Comparison of ENCODE assay signal across 8 cellular contexts in genomic region chr15:56732881-56733130, GRCh38. TPM values are rescaled to one million over a fixed set of nuclear protein-coding genes. Genes with fewer than 3 reads are reported as not detected.
DNase-seq lines count a peak whose midpoint lies in the region; ATAC-seq and TF ChIP-seq lines count a peak whose summit lies in the region.

No MANE protein-coding gene starts in this region.

- WGBS in body of pancreas, 2 donors: 0% methylated on average over 8 of the region's 8 CpGs
- WGBS in mesenchymal stem cell: 2% methylated on average over 8 of the region's 8 CpGs

- H3K18ac ChIP-seq in mesenchymal stem cell (ENCODE audit: low read depth in 1 of 2, low read length in 2 of 2): peak overlapping the region; percentile 92 to 99

- TF ChIP-seq POLR2A in body of pancreas (IDR thresholded peaks at IDR 0.05) (no peak), vagina (IDR thresholded peaks at IDR 0.05) (no peak)

- H3K4me2 ChIP-seq in BLaER1 treated with 17β-estradiol and CSF1 and Interleukin-3, amounts not matched to agents 10 nM and 100 nM: peak overlapping the region; percentile 76 to 92 (median 87)
- peak overlapping the region; percentile 20 for H3K4me2 ChIP-seq in mesenchymal stem cell (ENCODE audit: low read length, poor library complexity, severe bottlenecking)

- H4K8ac ChIP-seq in mesenchymal stem cell (ENCODE audit: low read length): peak overlapping the region; percentile 94

- H2BK120ac ChIP-seq in mesenchymal stem cell (ENCODE audit: low read depth, low read length): peak overlapping the region; percentile 65

- peak overlapping the region in 1 of 2 experiments; percentile 99 for H3K14ac ChIP-seq in mesenchymal stem cell (ENCODE audit: low read length in 2 of 2)

- H2BK5ac ChIP-seq in mesenchymal stem cell (ENCODE audit: low read depth, low read length, poor library complexity, severe bottlenecking): peak overlapping the region; percentile 84

- peak overlapping the region; percentile 32 to 52 for H2BK12ac ChIP-seq in mesenchymal stem cell (ENCODE audit: low read length in 2 of 2)

- peaks cover 0 to 7% (median 0%) of the 10 kb centered on the region in 11 experiments; a peak in 5 of 22 replicates for H3K36me3 ChIP-seq in BLaER1 treated with 17β-estradiol and CSF1 and Interleukin-3, amounts not matched to agents 10 nM and 100 nM
- H3K36me3 ChIP-seq in body of pancreas (replicated peaks in 1 of 2; ENCODE audit: insufficient read depth in 1 of 2, low read depth in 2 of 2) (no peaks in the 10 kb centered on the region), mesenchymal stem cell (ENCODE audit: control insufficient read depth in 1 of 2, insufficient read depth in 2 of 2, low read depth in 1 of 2, low read length in 2 of 2) (peaks cover 3 to 12% of the 10 kb centered on the region in 2 experiments), vagina (no peaks in the 10 kb centered on the region)

- peaks cover 2% of the 10 kb centered on the region for H3K79me1 ChIP-seq in mesenchymal stem cell (replicated peaks; ENCODE audit: low read length, poor library complexity, severe bottlenecking)

- H3K27ac ChIP-seq in BLaER1 treated with 17β-estradiol and CSF1 and Interleukin-3, amounts not matched to agents 10 nM and 100 nM: peak overlapping the region; percentile 87 to 92 (median 90)
- peak overlapping the region; percentile 93 to 100 (median 96) for H3K27ac ChIP-seq in body of pancreas
- H3K27ac ChIP-seq in mesenchymal stem cell (ENCODE audit: low read length, poor library complexity, severe bottlenecking): peak overlapping the region; percentile 95
- H3K27ac ChIP-seq in vagina: peak overlapping the region; percentile 95

- H3K4me3 ChIP-seq in BLaER1 treated with 17β-estradiol and CSF1 and Interleukin-3, amounts not matched to agents 10 nM and 100 nM: peak overlapping the region; percentile 52 to 75 (median 66)
- H3K4me3 ChIP-seq in body of pancreas (peak overlapping the region; percentile 45 to 57), mesenchymal stem cell (ENCODE audit: insufficient read depth in 1 of 2, low read depth in 1 of 2, low read length in 2 of 2) (peak overlapping the region; percentile 80 to 88), vagina (peak overlapping the region; percentile 61 to 86)

- TF ChIP-seq CTCF in body of pancreas (IDR thresholded peaks at IDR 0.05) (no peak), vagina (IDR thresholded peaks at IDR 0.05) (no peak)

- H2AFZ ChIP-seq in mesenchymal stem cell (ENCODE audit: low read depth, low read length): peak overlapping the region; percentile 78

- DNase-seq in HS-5 (ENCODE audit: low read depth) (peak; percentile 44), body of pancreas (no peak), mesenchymal stem cell (no peak), vagina (ENCODE audit: extremely low spot score in 2 of 2) (no peak), DMS79 treated with DMSO at 0.1 percent for 48 hours (lab: John Stamatoyannopoulos, UW) (no peak)

- intact Hi-C loops in body of pancreas (cut with DNase I) (no loop called here), vagina (cut with DNase I) (loop anchor here (2.0 kb wide), 1 partner anchor 186 kb away; the partner anchor contains the start of gene TCF12)

- H4K91ac ChIP-seq in mesenchymal stem cell (ENCODE audit: low read length): peak overlapping the region; percentile 44

- H3K9me3 ChIP-seq in BLaER1 treated with 17β-estradiol and CSF1 and Interleukin-3, amounts not matched to agents 10 nM and 100 nM (replicated peaks in 1 of 11): peaks cover 0 to 15% (median 12%) of the 10 kb centered on the region in 11 experiments; a peak in 18 of 22 replicates
- H3K9me3 ChIP-seq in body of pancreas (no peaks in the 10 kb centered on the region), mesenchymal stem cell (ENCODE audit: control insufficient read depth, low read length) (no peaks in the 10 kb centered on the region), vagina (no peaks in the 10 kb centered on the region)

- H4K20me1 ChIP-seq in BLaER1 treated with 17β-estradiol and CSF1 and Interleukin-3, amounts not matched to agents 10 nM and 100 nM: no peaks in the 10 kb centered on the region; a peak in 1 of 22 replicates

- H3K4me1 ChIP-seq in BLaER1 treated with 17β-estradiol and CSF1 and Interleukin-3, amounts not matched to agents 10 nM and 100 nM: peaks cover 13 to 43% (median 19%) of the 10 kb centered on the region in 10 experiments
- peaks cover 29% of the 10 kb centered on the region for H3K4me1 ChIP-seq in body of pancreas
- H3K4me1 ChIP-seq in mesenchymal stem cell (ENCODE audit: control insufficient read depth, insufficient read depth, low read depth, low read length): peaks cover 7% of the 10 kb centered on the region
- peaks cover 70% of the 10 kb centered on the region for H3K4me1 ChIP-seq in vagina

- peak overlapping the region; percentile 82 to 92 (median 88) for H3K9ac ChIP-seq in BLaER1 treated with 17β-estradiol and CSF1 and Interleukin-3, amounts not matched to agents 10 nM and 100 nM
- peak overlapping the region; percentile 98 for H3K9ac ChIP-seq in mesenchymal stem cell (ENCODE audit: low read length)

- no peak overlapping the region for H2BK15ac ChIP-seq in mesenchymal stem cell (ENCODE audit: low read depth, poor library complexity, severe bottlenecking)

- H2AK5ac ChIP-seq in mesenchymal stem cell (ENCODE audit: low read length, severe bottlenecking): peak overlapping the region; percentile 91

- ATAC-seq in body of pancreas (no peak), GM19397 (IDR thresholded peaks at IDR 0.05; ENCODE audit: unreplicated experiment) (no peak), HG03378 (IDR thresholded peaks at IDR 0.05; ENCODE audit: unreplicated experiment) (no peak)

- peak overlapping the region; percentile 54 to 99 for H3K4ac ChIP-seq in mesenchymal stem cell (ENCODE audit: low read depth in 1 of 2, low read length in 2 of 2)

- peak overlapping the region in 1 of 2 experiments; percentile 94 for H3K23ac ChIP-seq in mesenchymal stem cell (ENCODE audit: low read length in 2 of 2)

- H3K27me3 ChIP-seq in BLaER1 treated with 17β-estradiol and CSF1 and Interleukin-3, amounts not matched to agents 10 nM and 100 nM: no peaks in the 10 kb centered on the region; a peak in 1 of 22 replicates
- H3K27me3 ChIP-seq in body of pancreas (no peaks in the 10 kb centered on the region), mesenchymal stem cell (ENCODE audit: control insufficient read depth in 1 of 2, insufficient read depth in 1 of 2, low read length in 2 of 2) (no peaks in the 10 kb centered on the region), vagina (no peaks in the 10 kb centered on the region)

RNA-seq across cellular contexts. Expression of gene ZNF280D, which starts 0.5 kb away (rescaled TPM):
- total RNA-seq in body of pancreas: 10 to 100 TPM; 28.3 to 38.7 TPM
- 12.7 TPM for polyA plus RNA-seq in mesenchymal stem cell (2013, experiment 1 of 2)
- polyA plus RNA-seq in mesenchymal stem cell (2013, experiment 2 of 2): 12.1 TPM
- 57.9 TPM for total RNA-seq in vagina
